In genomic region chr21:43958364-43959158, GRCh38 we compare ENCODE assay signal across 24 cellular contexts. TPM values are rescaled to one million over a fixed set of nuclear protein-coding genes. Genes with fewer than 3 reads are reported as not detected.
DNase-seq lines count a peak whose midpoint lies in the region; ATAC-seq, FAIRE-seq and TF ChIP-seq lines count a peak whose summit lies in the region.
"Had no signal": no experiment of that assay in that cellular context is flagged by ENCODE, and none has a peak within 500 bp of the region (broad histone marks: within the 10 kb centered on the region; RNA-seq: fewer than 3 reads in every experiment).

No MANE protein-coding gene starts in this region.

- no peaks in the 10 kb centered on the region for H3K27me3 Mint-ChIP-seq in activated CD4-positive, alpha-beta T cell treated with anti-CD3 and anti-CD28 coated beads, Interleukin-2, amount 10 ng/mL, durations not matched to agents 7 days and 5 days
- H3K27me3 Mint-ChIP-seq in naive thymus-derived CD4-positive, alpha-beta T cell: no peaks in the 10 kb centered on the region

- H3K27ac ChIP-seq in VCaP: peak overlapping the region; percentile 37
- no peak overlapping the region for H3K27ac ChIP-seq in naive thymus-derived CD4-positive, alpha-beta T cell (ENCODE audit: low read depth, low read length)
- H3K27ac ChIP-seq: parathyroid adenoma had no signal

- POLR2A ChIA-PET in activated CD4-positive, alpha-beta T cell treated with anti-CD3 and anti-CD28 coated beads, Interleukin-2, amount 10 ng/mL, durations not matched to agents 7 days and 5 days (lab: Charles Lee): no interaction called here
- POLR2A ChIA-PET in naive thymus-derived CD4-positive, alpha-beta T cell (lab: Charles Lee): no interaction called here

- no peak; the same call in 1 of the 2 replicates for TF ChIP-seq POLR2A in GM12891 (IDR thresholded peaks at IDR 0.05; ENCODE audit: low read depth, low read length)

- H3K27me3 ChIP-seq in naive thymus-derived CD4-positive, alpha-beta T cell (ENCODE audit: control insufficient read depth in 2 of 2, insufficient read depth in 2 of 2, low read length in 2 of 2): no peaks in the 10 kb centered on the region

- no peak overlapping the region for H3K27ac Mint-ChIP-seq in activated CD4-positive, alpha-beta T cell treated with anti-CD3 and anti-CD28 coated beads, Interleukin-2, amount 10 ng/mL, durations not matched to agents 7 days and 5 days
- no peak overlapping the region for H3K27ac Mint-ChIP-seq in naive thymus-derived CD4-positive, alpha-beta T cell
- H3K27ac Mint-ChIP-seq: HFFc6 had no signal

- DNase-seq in activated CD4-positive, alpha-beta T cell treated with anti-CD3 and anti-CD28 coated beads, Interleukin-2, amount 10 ng/mL, durations not matched to agents 7 days and 5 days: peak; percentile 10
- DNase-seq in activated CD4-positive, alpha-beta T cell treated with anti-CD3 and anti-CD28 coated beads for 1 hour: no peak
- DNase-seq in GM12891 (ENCODE audit: insufficient read length, low spot score) (no peak), SIG-M5 treated with dmso at 0.1 percent for 504 hours (lab: John Stamatoyannopoulos, UW; ENCODE audit: unreplicated experiment) (no peak), NCI-H524 treated with DMSO at 0.1 percent for 48 hours (lab: John Stamatoyannopoulos, UW) (no peak)
- DNase-seq in naive thymus-derived CD4-positive, alpha-beta T cell: no peak
- DNase-seq: activated effector memory CD4-positive, alpha-beta T cell treated with anti-CD3 and anti-CD28 coated beads, Interleukin-2, amount 50 U/mL, for 16 hours; amniotic stem cell; C1 segment of cervical spinal cord; DMS 273 treated with DMSO at 0.1 percent for 48 hours; foreskin melanocyte; GF-D8; HFFc6; hypothalamus; KG1; kidney; MV-4-11; NCI-H2081; NCI-H510A treated with DMSO at 0.1 percent for 48 hours; SW 1271 had no signal

- peak; percentile 99 for FAIRE-seq in GM12891 (lab: Jason Lieb, UNC)
- FAIRE-seq: A204.1, kidney had no signal

- H3K4me3 Mint-ChIP-seq in activated CD4-positive, alpha-beta T cell treated with anti-CD3 and anti-CD28 coated beads, Interleukin-2, amount 10 ng/mL, durations not matched to agents 7 days and 5 days: no peak overlapping the region
- H3K4me3 Mint-ChIP-seq in naive thymus-derived CD4-positive, alpha-beta T cell: no peak overlapping the region
- H3K4me3 Mint-ChIP-seq: HFFc6 had no signal

- H3K9me3 ChIP-seq in naive thymus-derived CD4-positive, alpha-beta T cell (ENCODE audit: control insufficient read depth in 2 of 3, low read length in 3 of 3): no peaks in the 10 kb centered on the region

- H3K36me3 Mint-ChIP-seq in activated CD4-positive, alpha-beta T cell treated with anti-CD3 and anti-CD28 coated beads, Interleukin-2, amount 10 ng/mL, durations not matched to agents 7 days and 5 days (ENCODE audit: low read depth): peaks cover 13% of the 10 kb centered on the region
- peaks cover 0 to 26% (median 17%) of the 10 kb centered on the region in 5 donors for H3K36me3 Mint-ChIP-seq in naive thymus-derived CD4-positive, alpha-beta T cell

- H3K9me3 Mint-ChIP-seq in activated CD4-positive, alpha-beta T cell treated with anti-CD3 and anti-CD28 coated beads, Interleukin-2, amount 10 ng/mL, durations not matched to agents 7 days and 5 days: no peaks in the 10 kb centered on the region
- no peaks in the 10 kb centered on the region for H3K9me3 Mint-ChIP-seq in naive thymus-derived CD4-positive, alpha-beta T cell
- H3K9me3 Mint-ChIP-seq: HFFc6 had no signal

- peaks cover 0 to 24% (median 6%) of the 10 kb centered on the region in 3 experiments for H3K36me3 ChIP-seq in naive thymus-derived CD4-positive, alpha-beta T cell (ENCODE audit: control insufficient read depth in 2 of 3, insufficient read depth in 3 of 3, low read length in 3 of 3)

- H3K4me1 ChIP-seq in naive thymus-derived CD4-positive, alpha-beta T cell (ENCODE audit: control insufficient read depth in 2 of 2, insufficient read depth in 2 of 2, low read length in 2 of 2): peaks cover 0 to 6% of the 10 kb centered on the region in 2 donors
- H3K4me1 ChIP-seq: parathyroid adenoma had no signal

- TF ChIP-seq CTCF in VCaP (conservative IDR thresholded peaks at IDR 0.05): no peak

- intact Hi-C loops in naive thymus-derived CD4-positive, alpha-beta T cell (cut with micrococcal nuclease): no loop called here

- peaks cover 12% of the 10 kb centered on the region for H3K4me1 Mint-ChIP-seq in activated CD4-positive, alpha-beta T cell treated with anti-CD3 and anti-CD28 coated beads, Interleukin-2, amount 10 ng/mL, durations not matched to agents 7 days and 5 days
- peaks cover 14 to 32% (median 21%) of the 10 kb centered on the region in 7 donors for H3K4me1 Mint-ChIP-seq in naive thymus-derived CD4-positive, alpha-beta T cell

- no peak overlapping the region for H3K4me3 ChIP-seq in naive thymus-derived CD4-positive, alpha-beta T cell (ENCODE audit: low read length)

- peak; percentile 23 for ATAC-seq in naive thymus-derived CD4-positive, alpha-beta T cell
- no peak for ATAC-seq in GM21423 (IDR thresholded peaks at IDR 0.05; ENCODE audit: unreplicated experiment)

- CTCF ChIA-PET in activated CD4-positive, alpha-beta T cell treated with anti-CD3 and anti-CD28 coated beads, Interleukin-2, amount 10 ng/mL, durations not matched to agents 7 days and 5 days (lab: Charles Lee): no interaction called here
- CTCF ChIA-PET in naive thymus-derived CD4-positive, alpha-beta T cell (lab: Charles Lee): no interaction called here

TF ChIP-seq in GM12891, 5 proteins besides CTCF, POLR2A, EP300 and RAD21:
- 0 out of 2 replicates have a peak, but pooled peaks have one; percentile 22 for TF ChIP-seq POLR2AphosphoS5 (IDR thresholded peaks at IDR 0.05; ENCODE audit: low read depth, low read length)
- no peak for TF ChIP-seq SPI1 (IDR thresholded peaks at IDR 0.05; ENCODE audit: low read depth, low read length)
- TF ChIP-seq POU2F2 (IDR thresholded peaks at IDR 0.05; ENCODE audit: low read depth, low read length): peak; percentile 75
- TF ChIP-seq PAX5 (IDR thresholded peaks at IDR 0.05; ENCODE audit: insufficient read depth, low read length, severe bottlenecking): no peak
- TF ChIP-seq TAF1 (IDR thresholded peaks at IDR 0.05; ENCODE audit: low read depth, low read length): no peak

RNA-seq across cellular contexts. Expression of gene TRAPPC10, which starts 53.5 kb away (rescaled TPM):
- 10 to 100 TPM; 61.7 to 76.9 TPM for total RNA-seq in activated CD4-positive, alpha-beta T cell treated with anti-CD3 and anti-CD28 coated beads, Interleukin-2, amount 10 ng/mL, durations not matched to agents 7 days and 5 days
- polyA plus RNA-seq in GM12891 (2012; ENCODE audit: low read depth, missing spikeins): 14.0 TPM
- 100 to 1,000 TPM in 2 of 5 experiments, 10 to 100 TPM in 3; 80.6 to 119 (median 93.2) TPM for total RNA-seq in naive thymus-derived CD4-positive, alpha-beta T cell
- 10 to 100 TPM; 15.6 to 26.5 TPM for polyA plus RNA-seq in naive thymus-derived CD4-positive, alpha-beta T cell
